ENCODE assay signal across 30 cellular contexts in the genomic region with DNA sequence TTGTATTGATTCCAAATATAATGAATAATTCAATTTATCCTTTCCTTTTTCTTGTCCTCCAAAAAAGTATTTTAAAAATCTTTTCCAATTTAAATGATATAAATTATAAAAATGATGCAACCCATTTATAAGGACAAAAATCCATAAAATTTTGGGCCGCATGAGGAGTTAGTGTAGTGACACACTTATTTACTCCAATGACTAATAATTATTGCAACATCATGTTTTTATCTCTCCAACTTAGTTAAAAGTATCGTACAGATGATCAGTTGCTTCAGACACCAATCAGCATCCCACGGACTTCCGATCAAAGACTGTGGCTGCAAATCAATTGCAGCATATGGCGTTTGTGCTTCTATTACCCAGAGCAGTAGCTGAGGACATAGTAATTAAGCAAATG. TPM values are rescaled to one million over a fixed set of nuclear protein-coding genes. Genes with fewer than 3 reads are reported as not detected.
"Had no signal": no experiment of that assay in that cellular context is flagged by ENCODE, and none has a peak within 500 bp of the region (broad histone marks: within the 10 kb centered on the region; RNA-seq: fewer than 3 reads in every experiment).

No MANE protein-coding gene starts in this region.

- H3K27ac ChIP-seq: colonic mucosa, epithelial cell of prostate, esophagus squamous epithelium, gastrocnemius medialis, heart right ventricle, left lung, lower lobe of right lung had no signal

- H3K4me1 ChIP-seq: colonic mucosa, esophagus squamous epithelium, gastrocnemius medialis, heart right ventricle, left lung, lower lobe of right lung had no signal

- DNase-seq: colonic mucosa; cortex of kidney; effector CD8-positive, alpha-beta T cell; effector memory CD8-positive, alpha-beta T cell; endodermal cell; erythroblast; esophagus squamous epithelium; foreskin fibroblast; foreskin melanocyte; gastrocnemius medialis; glutamatergic neuron; head of caudate nucleus; heart right ventricle; hippocampal formation; left cardiac atrium; left lung; left ventricle myocardium superior; lower lobe of right lung; mesenchymal stem cell; mucosa of descending colon had no signal

- ATAC-seq: effector memory CD8-positive, alpha-beta T cell; esophagus mucosa; gastrocnemius medialis; heart right ventricle; left cardiac atrium; left lung; left ventricle myocardium superior; lower lobe of right lung; mucosa of descending colon had no signal

- FAIRE-seq: endometrium, islet of Langerhans, keratinocyte had no signal

- H3K9me3 ChIP-seq: colonic mucosa, gastrocnemius medialis, lower lobe of right lung had no signal

- H3K4me3 ChIP-seq: colonic mucosa, esophagus squamous epithelium, gastrocnemius medialis, heart right ventricle, left lung, lower lobe of right lung, mucosa of descending colon had no signal

- H3K27me3 ChIP-seq: colonic mucosa, esophagus squamous epithelium, gastrocnemius medialis, heart right ventricle, left lung had no signal

- H3K36me3 ChIP-seq: colonic mucosa, esophagus squamous epithelium, gastrocnemius medialis, heart right ventricle, left lung, lower lobe of right lung had no signal

RNA-seq across cellular contexts. Expression of a gene that starts 58.6 kb away (rescaled TPM):
- total RNA-seq: dermis microvascular lymphatic vessel endothelial cell, endodermal cell, glomerular endothelial cell, kidney epithelial cell, left lung, left ventricle myocardium superior, lower lobe of right lung, lung microvascular endothelial cell, myocyte had no signal
- polyA plus RNA-seq: keratinocyte had no signal
